ENCODE assay signal across 26 cellular contexts in the genomic region with DNA sequence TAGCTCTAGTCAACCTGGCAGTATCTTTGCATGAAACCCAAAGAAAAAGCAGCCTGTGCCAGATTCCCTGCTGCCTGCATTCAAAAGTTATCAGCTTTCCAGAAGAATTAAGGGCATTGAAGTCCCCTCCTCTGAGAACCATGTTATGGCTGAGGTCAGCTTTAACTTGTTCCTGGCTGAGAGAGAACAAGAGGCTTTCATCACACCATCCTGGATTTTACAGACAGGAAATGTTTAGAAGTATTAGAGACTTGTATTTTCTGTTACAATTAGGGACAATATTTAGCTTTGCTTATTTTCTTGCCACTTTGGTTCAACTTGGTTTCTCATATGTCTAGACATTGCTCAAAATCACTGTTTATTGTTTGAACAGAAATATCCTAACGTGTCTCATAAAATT.
"Had no signal": no experiment of that assay in that cellular context is flagged by ENCODE, and none has a peak within 500 bp of the region (broad histone marks: within the 10 kb centered on the region; RNA-seq: fewer than 3 reads in every experiment).

No MANE protein-coding gene starts in this region.

- H3K9me3 ChIP-seq: adrenal gland, ascending aorta, colonic mucosa, spleen, thyroid gland, upper lobe of right lung had no signal

- H3K4me1 Mint-ChIP-seq: activated B cell treated with CpG ODN at 0.5 μM for 24 hours; activated CD4-positive, alpha-beta T cell treated with anti-CD3 and anti-CD28 coated beads for 36 hours; activated T-helper 17 cell treated with anti-CD3 and anti-CD28 coated beads, Interleukin-2, amount 50 U/mL, for 72 hours; central memory CD8-positive, alpha-beta T cell; immature natural killer cell had no signal

- H3K27ac Mint-ChIP-seq: activated B cell treated with CpG ODN at 0.5 μM for 24 hours; activated CD4-positive, alpha-beta T cell treated with anti-CD3 and anti-CD28 coated beads for 36 hours; activated naive CD4-positive, alpha-beta T cell treated with anti-CD3 and anti-CD28 coated beads, Interleukin-2, amount 50 U/mL, for 72 hours; activated T-cell treated with anti-CD3 and anti-CD28 coated beads, Interleukin-2, amount 50 U/mL, for 24 hours; activated T-helper 17 cell treated with anti-CD3 and anti-CD28 coated beads, Interleukin-2, amount 50 U/mL, for 72 hours; immature natural killer cell; natural killer cell treated with Interleukin-12 subunit alpha and Interleukin-12 subunit beta and Interleukin-15 and Interleukin-18, amount 100 ng/mL, for 72 hours; stimulated activated naive CD8-positive, alpha-beta T cell treated with anti-CD3 and anti-CD28 coated beads, Interleukin-15, Interleukin-2, amounts not matched to agents 100 ng/mL and 50 ng/mL, for 24 hours; T-helper 1 cell treated with Interleukin-12 subunit alpha and Interleukin-12 subunit beta and Interleukin-4 antibody, amounts not matched to agents 30 μg/mL and 1 μg/mL, for 36 hours had no signal

- ATAC-seq: activated CD4-positive, alpha-beta T cell treated with anti-CD3 and anti-CD28 coated beads for 36 hours; activated naive CD4-positive, alpha-beta T cell treated with anti-CD3 and anti-CD28 coated beads, Interleukin-2, amount 50 U/mL, for 72 hours; activated T-helper 17 cell treated with anti-CD3 and anti-CD28 coated beads, Interleukin-2, amount 50 U/mL, for 72 hours; foreskin keratinocyte; left ventricle myocardium superior; natural killer cell treated with Interleukin-12 subunit alpha and Interleukin-12 subunit beta and Interleukin-15 and Interleukin-18, amount 100 ng/mL, for 72 hours; upper lobe of right lung had no signal

- H3K27me3 Mint-ChIP-seq: natural killer cell treated with Interleukin-12 subunit alpha and Interleukin-12 subunit beta and Interleukin-15 and Interleukin-18, amount 100 ng/mL, for 72 hours had no signal

- H3K27ac ChIP-seq: adrenal gland, ascending aorta, colonic mucosa, dorsolateral prefrontal cortex, foreskin keratinocyte, spleen, thyroid gland, upper lobe of right lung had no signal

- DNase-seq: activated B cell treated with CpG ODN at 0.5 μM for 24 hours; activated CD4-positive, alpha-beta T cell treated with anti-CD3 and anti-CD28 coated beads for 36 hours; activated CD4-positive, alpha-beta T cell treated with anti-CD3 and anti-CD28 coated beads, Interleukin-2, amount 50 U/mL, for 4 hours; activated CD8-positive, alpha-beta memory T cell treated with anti-CD3 and anti-CD28 coated beads for 24 hours; activated CD8-positive, alpha-beta memory T cell treated with anti-CD3 and anti-CD28 coated beads, Interleukin-2, amount 50 U/mL, for 4 hours; activated T-cell treated with anti-CD3 and anti-CD28 coated beads, Interleukin-2, amount 50 U/mL, for 24 hours; adrenal gland; colonic mucosa; dorsolateral prefrontal cortex; foreskin keratinocyte; immature natural killer cell; left ventricle myocardium superior; occipital lobe; posterior cingulate gyrus; spleen; stimulated activated CD4-positive, alpha-beta T cell treated with anti-CD3 and anti-CD28 coated beads, Interleukin-4, amount 100 ng/mL, for 4 hours; substantia nigra; thyroid gland; upper lobe of right lung had no signal

- H3K4me3 ChIP-seq: adrenal gland, ascending aorta, colonic mucosa, dorsolateral prefrontal cortex, spleen, thyroid gland, upper lobe of right lung had no signal

- H3K36me3 Mint-ChIP-seq: activated naive CD4-positive, alpha-beta T cell treated with anti-CD3 and anti-CD28 coated beads, Interleukin-2, amount 50 U/mL, for 72 hours; immature natural killer cell; natural killer cell treated with Interleukin-12 subunit alpha and Interleukin-12 subunit beta and Interleukin-15 and Interleukin-18, amount 100 ng/mL, for 72 hours had no signal

- H3K9me3 Mint-ChIP-seq: activated B cell treated with CpG ODN at 0.5 μM for 24 hours; activated naive CD4-positive, alpha-beta T cell treated with anti-CD3 and anti-CD28 coated beads, Interleukin-2, amount 50 U/mL, for 72 hours; activated T-cell treated with anti-CD3 and anti-CD28 coated beads, Interleukin-2, amount 50 U/mL, for 24 hours; activated T-helper 17 cell treated with anti-CD3 and anti-CD28 coated beads, Interleukin-2, amount 50 U/mL, for 72 hours; central memory CD8-positive, alpha-beta T cell; stimulated activated naive CD8-positive, alpha-beta T cell treated with anti-CD3 and anti-CD28 coated beads, Interleukin-15, Interleukin-2, amounts not matched to agents 100 ng/mL and 50 ng/mL, for 24 hours; T-helper 1 cell treated with Interleukin-12 subunit alpha and Interleukin-12 subunit beta and Interleukin-4 antibody, amounts not matched to agents 30 μg/mL and 1 μg/mL, for 36 hours had no signal

- H3K27me3 ChIP-seq: adrenal gland, ascending aorta, colonic mucosa, dorsolateral prefrontal cortex, foreskin keratinocyte, spleen, thyroid gland, upper lobe of right lung had no signal

- H3K4me1 ChIP-seq: adrenal gland, ascending aorta, colonic mucosa, spleen, thyroid gland, upper lobe of right lung had no signal

- H3K4me3 Mint-ChIP-seq: activated B cell treated with CpG ODN at 0.5 μM for 24 hours; activated CD4-positive, alpha-beta T cell treated with anti-CD3 and anti-CD28 coated beads for 36 hours; activated T-cell treated with anti-CD3 and anti-CD28 coated beads, Interleukin-2, amount 50 U/mL, for 24 hours; activated T-helper 17 cell treated with anti-CD3 and anti-CD28 coated beads, Interleukin-2, amount 50 U/mL, for 72 hours; central memory CD8-positive, alpha-beta T cell; immature natural killer cell; natural killer cell treated with Interleukin-12 subunit alpha and Interleukin-12 subunit beta and Interleukin-15 and Interleukin-18, amount 100 ng/mL, for 72 hours; stimulated activated naive CD8-positive, alpha-beta T cell treated with anti-CD3 and anti-CD28 coated beads, Interleukin-15, Interleukin-2, amounts not matched to agents 100 ng/mL and 50 ng/mL, for 24 hours; T-helper 1 cell treated with Interleukin-12 subunit alpha and Interleukin-12 subunit beta and Interleukin-4 antibody, amounts not matched to agents 30 μg/mL and 1 μg/mL, for 36 hours had no signal

- H3K36me3 ChIP-seq: adrenal gland, ascending aorta, colonic mucosa, spleen, thyroid gland, upper lobe of right lung had no signal
